20 cellular contexts compared by ENCODE assay signal in genomic region chr20:24048014-24048611, GRCh38. TPM values are rescaled to one million over a fixed set of nuclear protein-coding genes. Genes with fewer than 3 reads are reported as not detected.
"Had no signal": no experiment of that assay in that cellular context is flagged by ENCODE, and none has a peak within 500 bp of the region (broad histone marks: within the 10 kb centered on the region; RNA-seq: fewer than 3 reads in every experiment).

No MANE protein-coding gene starts in this region.

- H3K4me3 Mint-ChIP-seq: activated naive CD8-positive, alpha-beta T cell treated with anti-CD3 and anti-CD28 coated beads for 36 hours; endodermal cell; natural killer cell treated with Interleukin-12 subunit alpha and Interleukin-12 subunit beta and Interleukin-15 and Interleukin-18, amount 100 ng/mL, for 72 hours; T-helper 2 cell treated with Interferon-gamma antibody and Interleukin-4, amounts not matched to agents 5 μg/mL and 100 μg/mL, for 36 hours had no signal

- ATAC-seq: natural killer cell treated with Interleukin-12 subunit alpha and Interleukin-12 subunit beta and Interleukin-15 and Interleukin-18, amount 100 ng/mL, for 72 hours; psoas muscle had no signal

- H3K9me3 Mint-ChIP-seq: activated naive CD8-positive, alpha-beta T cell treated with anti-CD3 and anti-CD28 coated beads for 36 hours; endodermal cell; natural killer cell treated with Interleukin-12 subunit alpha and Interleukin-12 subunit beta and Interleukin-15 and Interleukin-18, amount 100 ng/mL, for 72 hours; T-helper 2 cell treated with Interferon-gamma antibody and Interleukin-4, amounts not matched to agents 5 μg/mL and 100 μg/mL, for 36 hours had no signal

- H3K4me1 ChIP-seq: breast epithelium, psoas muscle, sigmoid colon, testis had no signal

- H3K27me3 ChIP-seq: testis had no signal

- H3K27me3 Mint-ChIP-seq: activated naive CD8-positive, alpha-beta T cell treated with anti-CD3 and anti-CD28 coated beads for 36 hours had no signal

- H3K36me3 ChIP-seq: breast epithelium, sigmoid colon had no signal

- H3K27ac Mint-ChIP-seq: activated naive CD8-positive, alpha-beta T cell treated with anti-CD3 and anti-CD28 coated beads for 36 hours; natural killer cell treated with Interleukin-12 subunit alpha and Interleukin-12 subunit beta and Interleukin-15 and Interleukin-18, amount 100 ng/mL, for 72 hours; T-helper 2 cell treated with Interferon-gamma antibody and Interleukin-4, amounts not matched to agents 5 μg/mL and 100 μg/mL, for 36 hours had no signal

- H3K36me3 Mint-ChIP-seq: activated naive CD8-positive, alpha-beta T cell treated with anti-CD3 and anti-CD28 coated beads for 36 hours; natural killer cell treated with Interleukin-12 subunit alpha and Interleukin-12 subunit beta and Interleukin-15 and Interleukin-18, amount 100 ng/mL, for 72 hours had no signal

- H3K9me3 ChIP-seq: breast epithelium, psoas muscle, sigmoid colon, testis had no signal

- H3K27ac ChIP-seq: breast epithelium, psoas muscle, sigmoid colon, testis had no signal

- H3K4me3 ChIP-seq: breast epithelium, psoas muscle, sigmoid colon, testis had no signal

- DNase-seq: activated CD4-positive, CD25-positive, alpha-beta regulatory T cell treated with anti-CD3 and anti-CD28 coated beads, Interleukin-2, amount 50 U/mL, for 72 hours; activated effector memory CD4-positive, alpha-beta T cell treated with anti-CD3 and anti-CD28 coated beads, Interleukin-2, amount 50 U/mL, for 16 hours; activated naive CD8-positive, alpha-beta T cell treated with anti-CD3 and anti-CD28 coated beads for 36 hours; aorta; endodermal cell; erythroblast; hypothalamus; mammary epithelial cell; psoas muscle; sigmoid colon; stimulated activated CD4-positive, alpha-beta T cell treated with anti-CD3 and anti-CD28 coated beads, Interleukin-2, amount 100 ng/mL, for 24 hours; stimulated activated naive CD4-positive, alpha-beta T cell treated with Interleukin-2 at 50 U/mL for 16 hours; testis had no signal

RNA-seq across cellular contexts. Expression of gene GGTLC1, which starts 59.5 kb away (rescaled TPM):
- total RNA-seq: activated naive CD8-positive, alpha-beta T cell treated with anti-CD3 and anti-CD28 coated beads for 36 hours; aorta; breast epithelium; chondrocyte; dermis microvascular lymphatic vessel endothelial cell; endodermal cell; mammary epithelial cell; mononuclear cell; natural killer cell treated with Interleukin-12 subunit alpha and Interleukin-12 subunit beta and Interleukin-15 and Interleukin-18, amount 100 ng/mL, for 72 hours; omental fat pad; psoas muscle; sigmoid colon had no signal
- polyA plus RNA-seq: aorta, mammary epithelial cell, psoas muscle, sigmoid colon had no signal
